ENCODE assay signal across 21 cellular contexts in the genomic region with DNA sequence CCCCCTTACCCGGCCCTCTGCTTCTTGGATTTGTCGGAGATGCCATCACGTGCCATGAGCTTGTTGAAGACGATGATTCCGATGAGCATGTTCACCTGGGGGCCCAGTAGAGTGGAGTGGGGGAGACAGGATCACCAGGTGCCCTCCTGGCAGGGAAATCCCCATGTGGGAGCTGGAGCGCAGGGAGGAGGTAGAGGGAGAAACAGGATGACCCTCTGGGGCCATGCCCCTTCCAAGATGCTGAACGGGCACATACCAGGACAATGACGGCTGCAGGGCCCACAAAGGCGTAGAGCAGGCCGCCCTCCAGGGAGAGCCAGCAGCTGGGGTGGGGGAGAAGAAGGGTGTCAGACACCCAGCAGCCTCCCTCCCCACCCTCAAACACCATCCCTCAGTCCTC. TPM values are rescaled to one million over a fixed set of nuclear protein-coding genes. Genes with fewer than 3 reads are reported as not detected.
DNase-seq lines count a peak whose midpoint lies in the region; ATAC-seq, FAIRE-seq and TF ChIP-seq lines count a peak whose summit lies in the region.
"Had no signal": no experiment of that assay in that cellular context is flagged by ENCODE, and none has a peak within 500 bp of the region (broad histone marks: within the 10 kb centered on the region; RNA-seq: fewer than 3 reads in every experiment).

No MANE protein-coding gene starts in this region.

- H3K9me3 ChIP-seq in T-helper 17 cell (ENCODE audit: control insufficient read depth, low read length, poor library complexity, severe bottlenecking) = no peaks in the 10 kb centered on the region
- H3K9me3 ChIP-seq: A549, Caco-2 had no signal

- H3K27ac ChIP-seq in dorsolateral prefrontal cortex (peak overlapping the region in 46 of 59 donors; percentile 16 to 89 (median 72)), temporal lobe (ENCODE audit: low read depth, low read length) (peak overlapping the region; percentile 79)
- H3K27ac ChIP-seq: 22Rv1, A549, C4-2B had no signal

- no peaks in the 10 kb centered on the region for H3K27me3 Mint-ChIP-seq in T-helper 17 cell
- H3K27me3 Mint-ChIP-seq: CD4-positive, alpha-beta T cell had no signal

- no peaks in the 10 kb centered on the region for H3K36me3 Mint-ChIP-seq in T-helper 17 cell (ENCODE audit: low read depth)

- no peak overlapping the region for H3K4me3 Mint-ChIP-seq in T-helper 17 cell
- H3K4me3 Mint-ChIP-seq: CD4-positive, alpha-beta T cell; HFFc6 had no signal

- H3K4me1 Mint-ChIP-seq in T-helper 17 cell = peaks cover 20% of the 10 kb centered on the region

- DNase-seq in Right ventricle myocardium inferior (ENCODE audit: missing footprints) = peak; percentile 9
- no peak for DNase-seq in Right ventricle myocardium superior
- no peak for DNase-seq in T-helper 17 cell
- no peak for DNase-seq in dorsolateral prefrontal cortex
- no peak for DNase-seq in GM19239 (ENCODE audit: insufficient read length, low spot score)
- DNase-seq in inferior parietal cortex (ENCODE audit: extremely low spot score) = no peak
- DNase-seq: AML-193; Caco-2; CD4-positive, alpha-beta T cell; GOT3; HFFc6 had no signal

- ATAC-seq in Right ventricle myocardium inferior (no peak), Right ventricle myocardium superior (ENCODE audit: poor library complexity) (no peak), T-helper 17 cell (no peak), HG03175 (IDR thresholded peaks at IDR 0.05; ENCODE audit: unreplicated experiment) (no peak)
- ATAC-seq: HCT116 had no signal

- no peak overlapping the region for H3K4me3 ChIP-seq in dorsolateral prefrontal cortex
- H3K4me3 ChIP-seq: A549 had no signal

- no peaks in the 10 kb centered on the region for H3K27me3 ChIP-seq in dorsolateral prefrontal cortex

- no peak for TF ChIP-seq CTCF in dorsolateral prefrontal cortex (IDR thresholded peaks at IDR 0.05 in 54 of 56, conservative IDR thresholded peaks at IDR 0.05 in 2 of 56; ENCODE audit: low read depth in 1 of 56, partially characterized antibody in 56 of 56)

- peak overlapping the region; percentile 66 for H3K27ac Mint-ChIP-seq in T-helper 17 cell
- H3K27ac Mint-ChIP-seq: CD4-positive, alpha-beta T cell; HFFc6 had no signal

- FAIRE-seq in GM19239 (lab: Jason Lieb, UNC) = no peak
- FAIRE-seq: A549, D721Med, G401.6, GM12891, HTR-8/SVneo had no signal

- intact Hi-C loops in Right ventricle myocardium inferior (cut with DNase I) (no loop called here), Right ventricle myocardium superior (cut with DNase I) (no loop called here), dorsolateral prefrontal cortex (cut with DNase I) (no loop called here)

RNA-seq across cellular contexts. Expression of gene ADGRB2, which starts 28.6 kb away (rescaled TPM):
- 16.1 TPM for total RNA-seq in Right ventricle myocardium inferior
- total RNA-seq in Right ventricle myocardium superior = 14.7 TPM
- total RNA-seq in T-helper 17 cell = 1 to 10 TPM; 1.0 to 1.4 TPM
- total RNA-seq in dorsolateral prefrontal cortex = 100 to 1,000 TPM; 101 to 272 (median 186) TPM
- total RNA-seq in temporal lobe = 60.2 TPM

RNA-seq across cellular contexts. Expression of gene COL16A1, which starts 31.8 kb away (rescaled TPM):
- 12.7 TPM for total RNA-seq in Right ventricle myocardium inferior
- total RNA-seq in Right ventricle myocardium superior = 10.9 TPM
- not detected for total RNA-seq in T-helper 17 cell
- 100 to 1,000 TPM in 60 of 120 experiments, 10 to 100 TPM in 60; 24.6 to 285 (median 97.8) TPM for total RNA-seq in dorsolateral prefrontal cortex
- 10.3 TPM for total RNA-seq in temporal lobe
- total RNA-seq: CD4-positive, alpha-beta T cell had no signal

Comparison
In these comparisons a context has a peak if more than half of its experiments do, and no peak if none do; other contexts are left out.
1. RNA of gene COL16A1, which starts 31.8 kb away (total RNA-seq): 24.6 to 285 TPM in dorsolateral prefrontal cortex, 12.7 TPM in Right ventricle myocardium inferior (single experiment), 10.9 TPM in Right ventricle myocardium superior (single experiment) and 10.3 TPM in temporal lobe (single experiment); not detected in T-helper 17 cell; every median in the first group is over 10 times any median in the second.